ENCODE assay signal across 2 cellular contexts in genomic region chr3:170107926-170108325, GRCh38.
TF ChIP-seq lines count a peak whose summit lies in the region.

No MANE protein-coding gene starts in this region.

TF ChIP-seq in K562, 482 proteins besides CTCF, POLR2A, EP300 and RAD21 (continues in another document):
- TF ChIP-seq ZZZ3 (IDR thresholded peaks at IDR 0.05), result no peak
- peak; percentile 50 for TF ChIP-seq ATF3 (IDR thresholded peaks at IDR 0.05)
- TF ChIP-seq ATF3 (CRISPR knock-in tag; conservative IDR thresholded peaks at IDR 0.05), result no peak
- TF ChIP-seq EHMT2 (IDR thresholded peaks at IDR 0.05), result no peak
- no peak for TF ChIP-seq HNRNPUL1 (IDR thresholded peaks at IDR 0.05; ENCODE audit: low read length)
- no peak for TF ChIP-seq CUX1 (CRISPR knock-in tag; IDR thresholded peaks at IDR 0.05)
- TF ChIP-seq TFE3 (CRISPR knock-in tag; IDR thresholded peaks at IDR 0.05), result no peak
- TF ChIP-seq TCF3 (CRISPR knock-in tag; IDR thresholded peaks at IDR 0.05), result no peak
- no peak for TF ChIP-seq CEBPG (CRISPR knock-in tag; IDR thresholded peaks at IDR 0.05)
- TF ChIP-seq CEBPG (tag; conservative IDR thresholded peaks at IDR 0.05 in 1 of 2, IDR thresholded peaks at IDR 0.05 in 1 of 2), result 0 out of 4 replicates have a peak, but pooled peaks of 1 of the 2 experiments have one; percentile 14
- TF ChIP-seq ZBTB8A (IDR thresholded peaks at IDR 0.05; ENCODE audit: partially characterized antibody), result no peak
- no peak for TF ChIP-seq THRA (IDR thresholded peaks at IDR 0.05)
- peak; percentile 31 for TF ChIP-seq RBM25 (IDR thresholded peaks at IDR 0.05; ENCODE audit: low read depth, low read length, severe bottlenecking)
- no peak for TF ChIP-seq ZNF512 (tag; IDR thresholded peaks at IDR 0.05)
- no peak for TF ChIP-seq JUN (IDR thresholded peaks at IDR 0.05; ENCODE audit: borderline replicate concordance, low read depth, low read length)
- no peak for TF ChIP-seq JUN (CRISPR knock-in tag; IDR thresholded peaks at IDR 0.05; ENCODE audit: borderline replicate concordance)
- TF ChIP-seq MLX (CRISPR knock-in tag; conservative IDR thresholded peaks at IDR 0.05), result no peak

TF ChIP-seq in SK-N-SH, 30 proteins besides CTCF, POLR2A, EP300 and RAD21:
- TF ChIP-seq GABPA (IDR thresholded peaks at IDR 0.05; ENCODE audit: low read depth) (no peak), ZBTB33 (IDR thresholded peaks at IDR 0.05; ENCODE audit: borderline replicate concordance, low read depth) (no peak), USF2 (IDR thresholded peaks at IDR 0.05; ENCODE audit: borderline replicate concordance, low read depth, low read length) (no peak), EZH2phosphoT487 (IDR thresholded peaks at IDR 0.05; ENCODE audit: borderline replicate concordance, low read depth) (no peak), JUND (IDR thresholded peaks at IDR 0.05) (no peak), NRF1 (IDR thresholded peaks at IDR 0.05; ENCODE audit: low read depth, low read length) (no peak), TAF1 (IDR thresholded peaks at IDR 0.05; ENCODE audit: borderline replicate concordance, low read depth, low read length) (no peak)
TF ChIP-seq in SK-N-SH: peak in this region for 0.
